12 cellular contexts compared by ENCODE assay signal in genomic region chr19:45322744-45323281, GRCh38. TPM values are rescaled to one million over a fixed set of nuclear protein-coding genes. Genes with fewer than 3 reads are reported as not detected.
DNase-seq lines count a peak whose midpoint lies in the region; ATAC-seq and TF ChIP-seq lines count a peak whose summit lies in the region.
"Had no signal": no experiment of that assay in that cellular context is flagged by ENCODE, and none has a peak within 500 bp of the region (broad histone marks: within the 10 kb centered on the region; RNA-seq: fewer than 3 reads in every experiment).

Gene CKM (minus strand): TSS chr19:45322875. CDS start chr19:45319713, 3,162 bp downstream.

- H3K79me2 ChIP-seq in trophoblast cell (ENCODE audit: control insufficient read depth, insufficient read depth, low read length, poor library complexity) = no peaks in the 10 kb centered on the region

- peaks cover 0 to 27% (median 14%) of the 10 kb centered on the region in 9 donors for H3K27me3 ChIP-seq in heart left ventricle
- H3K27me3 ChIP-seq in trophoblast cell (ENCODE audit: insufficient read depth, low read length) = peaks cover 4% of the 10 kb centered on the region
- H3K27me3 ChIP-seq: thyroid gland had no signal

- H3K4me3 ChIP-seq in AG10803 (ENCODE audit: low read length) = peak within 1 kb of the TSS; percentile 22; the same call in 1 of the 2 replicates
- peak within 1 kb of the TSS; percentile 27 for H3K4me3 ChIP-seq in WI38 (ENCODE audit: low read depth, low read length)
- peak within 1 kb of the TSS; percentile 50 to 81 (median 59) for H3K4me3 ChIP-seq in heart left ventricle
- H3K4me3 ChIP-seq in trophoblast cell (ENCODE audit: low read depth, low read length) = no peak within 1 kb of the TSS
- H3K4me3 ChIP-seq: thyroid gland had no signal

- H3K9ac ChIP-seq in trophoblast cell (ENCODE audit: low read length) = no peak within 1 kb of the TSS

- H2BK12ac ChIP-seq in trophoblast cell (ENCODE audit: low read length) = no peak within 1 kb of the TSS

- peak within 1 kb of the TSS; percentile 61 for H3K4me2 ChIP-seq in trophoblast cell (ENCODE audit: low read length)

- peaks cover 0 to 35% (median 10%) of the 10 kb centered on the region in 12 donors for H3K4me1 ChIP-seq in heart left ventricle
- H3K4me1 ChIP-seq in trophoblast cell (ENCODE audit: control insufficient read depth in 1 of 2, insufficient read depth in 2 of 2, low read length in 2 of 2) = peaks cover 0 to 5% of the 10 kb centered on the region in 2 experiments

- H2BK120ac ChIP-seq in trophoblast cell (ENCODE audit: insufficient read depth, low read length, poor library complexity) = no peak within 1 kb of the TSS

- intact Hi-C loops in heart left ventricle (cut with DNase I) = loop anchor here in 1 of 10 donors (5.0 kb wide), 1 partner anchor 71 kb away; the partner anchor contains the start of gene MARK4

- DNase-seq in AG10803 (ENCODE audit: low read depth) = no peak
- peak; percentile 82 to 94 (median 85) for DNase-seq in heart left ventricle
- no peak for DNase-seq in trophoblast cell
- no peak for DNase-seq in D341Med (ENCODE audit: low spot score)
- DNase-seq: activated B cell treated with CpG ODN at 0.5 μM for 24 hours, NCI-H187 treated with DMSO at 0.1 percent for 48 hours, thyroid gland had no signal

- H3K9me3 ChIP-seq in heart left ventricle (no peaks in the 10 kb centered on the region), trophoblast cell (ENCODE audit: insufficient read depth, low read depth, low read length) (no peaks in the 10 kb centered on the region)
- H3K9me3 ChIP-seq: thyroid gland had no signal

- H3K79me1 ChIP-seq in trophoblast cell (ENCODE audit: low read length) = no peaks in the 10 kb centered on the region

- no peak within 1 kb of the TSS for H3K18ac ChIP-seq in trophoblast cell (ENCODE audit: low read length)

- no peak within 1 kb of the TSS for H2AFZ ChIP-seq in trophoblast cell (ENCODE audit: insufficient read depth, low read length, poor library complexity)

- H3K23ac ChIP-seq in trophoblast cell (ENCODE audit: low read length) = no peak within 1 kb of the TSS

- peak within 1 kb of the TSS; percentile 81 to 100 (median 96) for H3K27ac ChIP-seq in heart left ventricle
- H3K27ac ChIP-seq in trophoblast cell (ENCODE audit: low read depth, low read length) = no peak within 1 kb of the TSS
- H3K27ac ChIP-seq: C4-2B, thyroid gland had no signal

- H4K12ac ChIP-seq in trophoblast cell (ENCODE audit: low read depth, low read length) = no peak within 1 kb of the TSS

- H4K91ac ChIP-seq in trophoblast cell (ENCODE audit: low read depth, low read length) = no peak within 1 kb of the TSS

- ATAC-seq in heart left ventricle (peak; percentile 78 to 86 (median 83)), GM21576 (IDR thresholded peaks at IDR 0.05; ENCODE audit: unreplicated experiment) (no peak), HG03342 (IDR thresholded peaks at IDR 0.05; ENCODE audit: unreplicated experiment) (no peak), HG02759 (IDR thresholded peaks at IDR 0.05; ENCODE audit: unreplicated experiment) (no peak)

- TF ChIP-seq CTCF in AG10803 (conservative IDR thresholded peaks at IDR 0.05; ENCODE audit: low read length) = no peak
- no peak for TF ChIP-seq CTCF in WI38 (IDR thresholded peaks at IDR 0.05; ENCODE audit: low read depth, low read length)
- TF ChIP-seq CTCF in heart left ventricle (IDR thresholded peaks at IDR 0.05) = no peak

- H3K14ac ChIP-seq in trophoblast cell (ENCODE audit: low read length) = no peak within 1 kb of the TSS

- H3K36me3 ChIP-seq in heart left ventricle (peaks cover 0 to 17% (median 10%) of the 10 kb centered on the region in 9 donors), trophoblast cell (ENCODE audit: control insufficient read depth in 1 of 2, insufficient read depth in 2 of 2, low read length in 2 of 2) (no peaks in the 10 kb centered on the region)
- H3K36me3 ChIP-seq: thyroid gland had no signal

- no peak within 1 kb of the TSS for H2AK5ac ChIP-seq in trophoblast cell (ENCODE audit: low read length)

- no peak within 1 kb of the TSS for H3K4ac ChIP-seq in trophoblast cell (ENCODE audit: low read depth, low read length)

- no peak within 1 kb of the TSS for H2BK5ac ChIP-seq in trophoblast cell (ENCODE audit: low read depth, low read length, poor library complexity)

- whole genome bisulfite sequencing in heart left ventricle, 4 donors = 4 to 21% (median 18%) methylated on average over 3 to 15 of the region's 15 CpGs
- WGBS in trophoblast cell (ENCODE audit: extremely low coverage, insufficient coverage, insufficient read length) = no CpG with 5 or more reads among the region's 15 CpGs

- no peak within 1 kb of the TSS for H4K8ac ChIP-seq in trophoblast cell (ENCODE audit: low read depth, low read length)

- TF ChIP-seq POLR2A in heart left ventricle (IDR thresholded peaks at IDR 0.05) = peak in 1 of 2 donors; percentile 73

RNA-seq across cellular contexts. Expression of gene CKM, which starts in this region (rescaled TPM):
- total RNA-seq in heart left ventricle = over 10,000 TPM in 1 of 9 donors, 1,000 to 10,000 TPM in 8; 1,947 to 11,128 (median 3,786) TPM
- 1,000 to 10,000 TPM; 1,885 to 6,019 TPM for polyA plus RNA-seq in heart left ventricle
- polyA plus RNA-seq in trophoblast cell (2013) = 0.03 TPM in 1 of 2 replicates, not detected in the other
- total RNA-seq: activated B cell treated with CpG ODN at 0.5 μM for 24 hours had no signal

Comparison
In these comparisons a context has a peak if more than half of its experiments do, and no peak if none do; other contexts are left out.
1. DNase-seq: peak in heart left ventricle (5 of 5); none in AG10803 (single experiment), trophoblast cell (0 of 2) and D341Med (single experiment).
2. ATAC-seq: peak in heart left ventricle (4 of 4); none in GM21576 (single experiment), HG03342 (single experiment) and HG02759 (single experiment).